22 cellular contexts compared by ENCODE assay signal in the genomic region with DNA sequence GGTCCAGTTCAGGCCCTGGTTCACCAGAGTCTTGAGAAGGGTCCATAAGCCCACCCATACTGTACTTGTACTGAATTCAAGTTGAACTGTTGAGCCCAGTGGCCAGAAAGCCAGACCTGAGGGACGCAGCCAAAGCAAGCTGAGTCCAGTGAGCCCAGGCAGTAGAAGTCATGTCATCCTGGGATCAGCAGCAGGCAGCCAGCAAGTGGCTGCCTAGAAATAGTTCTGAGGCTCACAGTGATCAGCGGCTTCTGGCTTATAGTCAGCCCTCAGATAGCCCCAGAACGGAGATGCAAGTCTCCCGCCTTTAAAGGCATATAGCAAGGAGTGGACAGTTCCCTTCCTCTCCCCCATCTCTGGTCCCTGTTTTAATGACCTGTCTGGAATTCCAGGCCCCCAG.
A peak's percentile ranks its signal among the peaks of the same experiment; 100 is the strongest.
DNase-seq lines count a peak whose midpoint lies in the region; TF ChIP-seq lines count a peak whose summit lies in the region.
"Had no signal": no experiment of that assay in that cellular context is flagged by ENCODE, and none has a peak within 500 bp of the region (broad histone marks: within the 10 kb centered on the region; RNA-seq: fewer than 3 reads in every experiment).

No MANE protein-coding gene starts in this region.

- no peak overlapping the region; the same call in 1 of the 2 replicates for H3K4me3 ChIP-seq in BLaER1
- H3K4me3 ChIP-seq in OCI-LY3 (ENCODE audit: low read length): no peak overlapping the region
- H3K4me3 ChIP-seq: adrenal gland, body of pancreas, lung, MG63, pancreas had no signal

- H3K9ac ChIP-seq in BLaER1 (peak overlapping the region; percentile 71), OCI-LY3 (ENCODE audit: low read length) (no peak overlapping the region)

- H3K79me2 ChIP-seq in OCI-LY3 (ENCODE audit: low read length): no peaks in the 10 kb centered on the region

- peak overlapping the region; percentile 86 for H3K4me2 ChIP-seq in BLaER1
- H3K4me2 ChIP-seq in OCI-LY3 (ENCODE audit: low read length): peak overlapping the region; percentile 36

- H4K20me1 ChIP-seq in BLaER1 (no peaks in the 10 kb centered on the region), OCI-LY3 (ENCODE audit: insufficient read depth, low read length) (no peaks in the 10 kb centered on the region)

- H3K9me3 ChIP-seq in BLaER1 (peaks cover 17% of the 10 kb centered on the region), OCI-LY3 (ENCODE audit: insufficient read depth, low read length) (no peaks in the 10 kb centered on the region)
- H3K9me3 ChIP-seq: adrenal gland, body of pancreas, MG63, pancreas had no signal

- H3K36me3 ChIP-seq in BLaER1 (peaks cover 2% of the 10 kb centered on the region; the same call in 1 of the 2 replicates), OCI-LY3 (replicated peaks; ENCODE audit: low read depth, low read length) (peaks cover 3% of the 10 kb centered on the region)
- H3K36me3 ChIP-seq: adrenal gland, MG63, pancreas had no signal

- H3K27me3 ChIP-seq in BLaER1 (no peaks in the 10 kb centered on the region), OCI-LY3 (ENCODE audit: low read depth, low read length) (no peaks in the 10 kb centered on the region)
- H3K27me3 ChIP-seq: adrenal gland, body of pancreas, MG63, pancreas had no signal

- H3K27ac ChIP-seq in BLaER1: peak overlapping the region; percentile 90
- no peak overlapping the region for H3K27ac ChIP-seq in OCI-LY3 (ENCODE audit: low read length)
- H3K27ac ChIP-seq: adrenal gland, body of pancreas, pancreas had no signal

- TF ChIP-seq CTCF in OCI-LY3 (IDR thresholded peaks at IDR 0.05; ENCODE audit: low read depth, low read length): no peak
- no peak for TF ChIP-seq CTCF in GM10266 (IDR thresholded peaks at IDR 0.05; ENCODE audit: control insufficient read depth, insufficient read depth, low read depth, missing control alignments)

- DNase-seq in G401 (ENCODE audit: low spot score) (peak; percentile 46), myocyte (ENCODE audit: low read depth) (peak; percentile 75), NCI-H524 treated with DMSO at 0.1 percent for 48 hours (lab: John Stamatoyannopoulos, UW) (no peak), GM10266 (ENCODE audit: extremely low spot score) (no peak), NCI-H510A treated with DMSO at 0.1 percent for 48 hours (lab: John Stamatoyannopoulos, UW) (no peak)
- DNase-seq: activated CD4-positive, alpha-beta T cell treated with anti-CD3 and anti-CD28 coated beads, Interleukin-2, amount 10 ng/mL, durations not matched to agents 7 days and 5 days; activated CD8-positive, alpha-beta memory T cell treated with anti-CD3 and anti-CD28 coated beads, Interleukin-2, amount 10 ng/mL, durations not matched to agents 7 days and 5 days; activated naive CD4-positive, alpha-beta T cell treated with Interleukin-2 at 50 U/mL for 16 hours; adrenal gland; body of pancreas; effector CD8-positive, alpha-beta T cell; MG63; NCI-H226; nephron progenitor cell; pancreas; SHP77 treated with DMSO at 0.1 percent for 48 hours; stimulated activated CD4-positive, alpha-beta T cell treated with anti-CD3 and anti-CD28 coated beads, Interleukin-2, amount 100 ng/mL, for 48 hours; SW 1271; trophoblast cell had no signal

- H3K4me1 ChIP-seq in BLaER1: peaks cover 99% of the 10 kb centered on the region
- H3K4me1 ChIP-seq in OCI-LY3 (ENCODE audit: low read length): peaks cover 25% of the 10 kb centered on the region
- H3K4me1 ChIP-seq: adrenal gland, body of pancreas, pancreas had no signal

- no peak overlapping the region for H2AFZ ChIP-seq in OCI-LY3 (ENCODE audit: low read depth, low read length)

- in situ Hi-C loops in G401 (cut with HindIII; ENCODE audit: low sequenced_read_pairs): no loop called here

Comparison
In these comparisons a context has a peak if more than half of its experiments do, and no peak if none do; other contexts are left out.
1. DNase-seq: peak in G401 (single experiment) and myocyte (single experiment); none in NCI-H524 treated with DMSO at 0.1 percent for 48 hours (single experiment), GM10266 (single experiment) and NCI-H510A treated with DMSO at 0.1 percent for 48 hours (single experiment).